ENCODE assay signal across 19 cellular contexts in the genomic region with DNA sequence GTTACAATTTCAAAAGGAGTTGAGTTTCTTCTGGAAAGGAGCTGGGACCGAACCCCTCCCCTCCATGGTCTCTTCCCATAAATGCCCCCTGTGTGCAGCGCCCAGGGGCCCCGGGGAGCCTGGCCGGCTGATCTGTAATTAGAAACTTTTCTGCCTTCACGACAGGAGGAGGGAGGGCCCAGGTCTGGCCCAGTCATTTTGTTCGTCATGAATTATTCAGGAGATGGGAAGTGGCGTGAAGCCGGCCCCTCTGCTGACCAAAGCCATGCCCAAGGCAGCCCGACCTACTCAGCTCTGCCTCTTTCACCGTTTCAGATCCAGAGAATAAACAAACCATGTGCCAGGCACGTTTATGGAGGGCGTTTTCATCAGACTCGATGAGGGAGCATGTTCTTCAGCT. TPM values are rescaled to one million over a fixed set of nuclear protein-coding genes. Genes with fewer than 3 reads are reported as not detected.
DNase-seq lines count a peak whose midpoint lies in the region; ATAC-seq and TF ChIP-seq lines count a peak whose summit lies in the region.
"Had no signal": no experiment of that assay in that cellular context is flagged by ENCODE, and none has a peak within 500 bp of the region (broad histone marks: within the 10 kb centered on the region; RNA-seq: fewer than 3 reads in every experiment).

No MANE protein-coding gene starts in this region.

- H3K9me3 Mint-ChIP-seq in chondrocyte (ENCODE audit: low read depth) (no peaks in the 10 kb centered on the region), mesothelial cell of epicardium (no peaks in the 10 kb centered on the region)

- H3K36me3 ChIP-seq in testis (ENCODE audit: low read depth, missing control alignments): no peaks in the 10 kb centered on the region
- no peaks in the 10 kb centered on the region for H3K36me3 ChIP-seq in uterus
- H3K36me3 ChIP-seq: pancreas had no signal

- H3K9me3 ChIP-seq in testis (no peaks in the 10 kb centered on the region), uterus (no peaks in the 10 kb centered on the region)
- H3K9me3 ChIP-seq: pancreas had no signal

- intact Hi-C loops in testis (cut with DNase I; ENCODE audit: low total_unique reads): no loop called here
- intact Hi-C loops in uterus (cut with DNase I; ENCODE audit: low total_unique reads): no loop called here

- DNase-seq in EH (ENCODE audit: low read depth) (peak; percentile 18), M059J (ENCODE audit: low read depth) (peak; percentile 49), chondrocyte (ENCODE audit: low spot score) (no peak), mesothelial cell of epicardium (ENCODE audit: low spot score in 2 of 2, unreplicated experiment in 2 of 2) (no peak), NCI-H2107 (lab: John Stamatoyannopoulos, UW) (no peak), testis (no peak), uterus (no peak)
- DNase-seq: activated CD4-positive, alpha-beta T cell treated with anti-CD3 and anti-CD28 coated beads, Interleukin-2, amount 10 ng/mL, durations not matched to agents 24 days and 14 days; amniotic stem cell; mammary epithelial cell; NCI-H1436; NCI-H510A treated with DMSO at 0.1 percent for 48 hours; pancreas; stimulated activated CD4-positive, alpha-beta T cell treated with anti-CD3 and anti-CD28 coated beads, Interleukin-15, amount 100 ng/mL, for 24 hours; T-helper 2 cell had no signal

- H3K4me1 ChIP-seq in testis (no peaks in the 10 kb centered on the region), uterus (no peaks in the 10 kb centered on the region)
- H3K4me1 ChIP-seq: pancreas had no signal

- H3K4me1 Mint-ChIP-seq in chondrocyte (ENCODE audit: low read depth): peaks cover 13% of the 10 kb centered on the region
- H3K4me1 Mint-ChIP-seq in mesothelial cell of epicardium: peaks cover 7% of the 10 kb centered on the region

- H3K27ac Mint-ChIP-seq in chondrocyte (ENCODE audit: unreplicated experiment): peak overlapping the region; percentile 63
- H3K27ac Mint-ChIP-seq in mesothelial cell of epicardium: peak overlapping the region; percentile 76
- H3K27ac Mint-ChIP-seq: activated CD4-positive, alpha-beta T cell treated with anti-CD3 and anti-CD28 coated beads, Interleukin-2, amount 10 ng/mL, durations not matched to agents 24 days and 14 days had no signal

- H3K27ac ChIP-seq in testis: no peak overlapping the region
- H3K27ac ChIP-seq in uterus: no peak overlapping the region
- H3K27ac ChIP-seq: pancreas had no signal

- H3K4me3 ChIP-seq in testis: no peak overlapping the region
- no peak overlapping the region for H3K4me3 ChIP-seq in uterus
- H3K4me3 ChIP-seq: dorsolateral prefrontal cortex, pancreas had no signal

- TF ChIP-seq CTCF in chondrocyte (IDR thresholded peaks at IDR 0.05): no peak
- TF ChIP-seq CTCF in mesothelial cell of epicardium (IDR thresholded peaks at IDR 0.05; ENCODE audit: unreplicated experiment): no peak
- no peak for TF ChIP-seq CTCF in testis (IDR thresholded peaks at IDR 0.05)
- TF ChIP-seq CTCF in uterus (IDR thresholded peaks at IDR 0.05): no peak

- no peaks in the 10 kb centered on the region for H3K27me3 Mint-ChIP-seq in chondrocyte (ENCODE audit: low read depth)
- H3K27me3 Mint-ChIP-seq in mesothelial cell of epicardium (ENCODE audit: low read depth): no peaks in the 10 kb centered on the region

- 40 to 57% methylated on average over 8 to 13 of the region's 13 CpGs for WGBS in testis, 2 donors

- H3K27me3 ChIP-seq in testis (no peaks in the 10 kb centered on the region), uterus (no peaks in the 10 kb centered on the region)
- H3K27me3 ChIP-seq: pancreas had no signal

- no peaks in the 10 kb centered on the region for H3K36me3 Mint-ChIP-seq in chondrocyte (ENCODE audit: low read depth)
- no peaks in the 10 kb centered on the region for H3K36me3 Mint-ChIP-seq in mesothelial cell of epicardium

- H3K4me3 Mint-ChIP-seq in chondrocyte (ENCODE audit: unreplicated experiment) (no peak overlapping the region), mesothelial cell of epicardium (no peak overlapping the region)
- H3K4me3 Mint-ChIP-seq: activated CD4-positive, alpha-beta T cell treated with anti-CD3 and anti-CD28 coated beads, Interleukin-2, amount 10 ng/mL, durations not matched to agents 24 days and 14 days had no signal

- ATAC-seq in HG03280 (IDR thresholded peaks at IDR 0.05; ENCODE audit: unreplicated experiment): no peak
- ATAC-seq: pancreas had no signal

- no peak for TF ChIP-seq POLR2A in testis (IDR thresholded peaks at IDR 0.05)
- TF ChIP-seq POLR2A in uterus (IDR thresholded peaks at IDR 0.05): no peak

RNA-seq across cellular contexts. Expression of a gene that starts 33.3 kb away (rescaled TPM):
- total RNA-seq in M059J (2014; rRNA removed; shearing (Covaris generic)): not detected in 2 replicates
- total RNA-seq in chondrocyte: 2.5 to 2.8 TPM (median 2.6 TPM) in 3 replicates
- total RNA-seq in mesothelial cell of epicardium: 27.7 to 32.7 TPM (median 28.4 TPM) in 3 replicates
- total RNA-seq in testis: 10 to 100 TPM in 1 of 2 donors, 1 to 10 TPM in 1; 7.4 to 14.8 TPM
- 25.1 TPM for polyA plus RNA-seq in testis (ENCODE audit: insufficient read depth, low read depth, low replicate concordance)
- total RNA-seq in uterus: 10 to 100 TPM in 1 of 4 donors, 1 to 10 TPM in 1, under 1 TPM in 1, not detected in 1; 0.29 to 12.0 (median 2.9) TPM
- total RNA-seq: RPMI7951, subcutaneous adipose tissue had no signal
- polyA plus RNA-seq: mammary epithelial cell had no signal

RNA-seq across cellular contexts. Expression of a gene that starts 35.7 kb away (rescaled TPM):
- total RNA-seq in M059J (2014; rRNA removed; shearing (Covaris generic)): 479 and 510 TPM in 2 replicates
- 299 to 302 TPM (median 300 TPM) in 3 replicates for total RNA-seq in chondrocyte
- total RNA-seq in mesothelial cell of epicardium: 229 to 242 TPM (median 230 TPM) in 3 replicates
- total RNA-seq in testis: 100 to 1,000 TPM; 549 to 563 TPM
- polyA plus RNA-seq in testis (ENCODE audit: insufficient read depth, low read depth, low replicate concordance): 485 TPM
- total RNA-seq in uterus: 100 to 1,000 TPM; 196 to 524 (median 201) TPM

RNA-seq across cellular contexts. Expression of a gene that starts 44.0 kb away (rescaled TPM):
- 27.8 and 29.9 TPM in 2 replicates for total RNA-seq in M059J (2014; rRNA removed; shearing (Covaris generic))
- total RNA-seq in chondrocyte: 26.3 to 32.3 TPM (median 27.1 TPM) in 3 replicates
- 22.3 to 25.3 TPM (median 23.5 TPM) in 3 replicates for total RNA-seq in mesothelial cell of epicardium
- total RNA-seq in testis: 10 to 100 TPM; 13.9 to 15.7 TPM
- 20.0 TPM for polyA plus RNA-seq in testis (ENCODE audit: insufficient read depth, low read depth, low replicate concordance)
- total RNA-seq in uterus: 10 to 100 TPM in 2 of 4 donors, 1 to 10 TPM in 2; 1.2 to 16.8 (median 8.0) TPM

RNA-seq across cellular contexts. Expression of a gene that starts 44.0 kb away (rescaled TPM):
- total RNA-seq in M059J (2014; rRNA removed; shearing (Covaris generic)): 12.6 and 22.3 TPM in 2 replicates
- 17.6 to 18.8 TPM (median 18.0 TPM) in 3 replicates for total RNA-seq in chondrocyte
- 27.5 to 30.8 TPM (median 29.7 TPM) in 3 replicates for total RNA-seq in mesothelial cell of epicardium
- total RNA-seq in testis: 10 to 100 TPM; 17.5 to 20.9 TPM
- 10.8 TPM for polyA plus RNA-seq in testis (ENCODE audit: insufficient read depth, low read depth, low replicate concordance)
- total RNA-seq in uterus: 10 to 100 TPM; 11.8 to 31.9 (median 18.3) TPM

Comparison
In these comparisons a context has a peak if more than half of its experiments do, and no peak if none do; other contexts are left out.
1. DNase-seq: peak in EH (single experiment) and M059J (single experiment); none in chondrocyte (single experiment), mesothelial cell of epicardium (0 of 2), NCI-H2107 (single experiment), testis (single experiment) and uterus (0 of 2).